In genomic region chr7:151079199-151079910, GRCh38 we compare ENCODE assay signal across 2 cellular contexts.
TF ChIP-seq lines count a peak whose summit lies in the region.

No MANE protein-coding gene starts in this region.

TF ChIP-seq in GM12878, 131 proteins besides CTCF, POLR2A, EP300 and RAD21:
- TF ChIP-seq FOXM1 (IDR thresholded peaks at IDR 0.05; ENCODE audit: low read depth, low read length) (no peak), PRDM15 (CRISPR knock-in tag; IDR thresholded peaks at IDR 0.05) (no peak)
TF ChIP-seq in GM12878: peak in this region for 0.

TF ChIP-seq in HEK293T, 16 proteins besides CTCF, POLR2A, EP300 and RAD21:
- no peak for TF ChIP-seq L3MBTL2 (conservative IDR thresholded peaks at IDR 0.05)
- no peak for TF ChIP-seq CTBP1 (IDR thresholded peaks at IDR 0.05; ENCODE audit: borderline replicate concordance)
- TF ChIP-seq HDGF (IDR thresholded peaks at IDR 0.05; ENCODE audit: borderline replicate concordance): no peak
- TF ChIP-seq PKNOX1 (IDR thresholded peaks at IDR 0.05): no peak
- no peak for TF ChIP-seq ELF4 (IDR thresholded peaks at IDR 0.05)
- TF ChIP-seq BHLHE40 (IDR thresholded peaks at IDR 0.05; ENCODE audit: borderline replicate concordance): no peak
- TF ChIP-seq FOXA1 (IDR thresholded peaks at IDR 0.05): no peak
- TF ChIP-seq ARNT (IDR thresholded peaks at IDR 0.05): no peak
- TF ChIP-seq LEF1 (IDR thresholded peaks at IDR 0.05; ENCODE audit: borderline replicate concordance): no peak
- no peak for TF ChIP-seq FOXM1 (IDR thresholded peaks at IDR 0.05; ENCODE audit: borderline replicate concordance)
- no peak for TF ChIP-seq SP1 (IDR thresholded peaks at IDR 0.05)
